Comparison of ENCODE assay signal across 9 cellular contexts in the genomic region with DNA sequence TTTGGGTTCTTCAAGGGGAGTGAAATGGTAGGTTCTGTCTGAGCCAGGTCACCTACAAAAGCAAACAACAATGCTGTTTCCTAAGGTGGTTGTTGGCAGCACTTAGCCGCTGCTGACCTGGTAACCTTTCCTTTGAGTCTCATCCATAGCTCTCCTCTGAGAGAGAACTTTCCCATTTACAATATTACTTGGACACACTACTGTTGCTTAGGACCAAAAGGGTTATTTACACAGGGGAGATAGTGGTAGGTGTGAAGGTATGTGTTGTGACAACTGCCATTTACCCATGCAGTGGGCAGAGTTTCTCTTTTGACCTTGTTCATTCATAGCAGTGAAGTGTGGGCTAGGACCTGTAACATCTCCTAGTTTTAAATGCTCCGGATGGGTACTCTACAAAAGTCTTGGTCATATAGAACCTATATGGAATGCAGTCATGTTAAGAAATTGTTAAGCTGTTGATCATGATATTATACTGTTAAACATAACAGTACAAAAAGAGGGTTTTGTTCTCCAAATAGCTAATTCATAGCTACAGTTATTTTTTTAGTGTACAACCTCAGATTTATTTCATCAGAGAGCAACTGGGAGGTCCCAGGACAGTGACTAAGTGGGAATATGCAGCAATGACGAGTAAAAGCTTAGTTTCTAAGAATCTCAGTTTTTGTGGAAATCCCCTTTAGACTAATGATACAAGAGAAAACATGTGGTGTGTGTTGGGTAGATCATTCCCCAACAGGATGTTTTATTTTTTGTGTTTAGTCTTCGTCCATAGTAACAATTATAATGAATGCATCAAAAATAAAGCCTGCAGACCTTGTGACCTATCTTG.
DNase-seq lines count a peak whose midpoint lies in the region; ATAC-seq and TF ChIP-seq lines count a peak whose summit lies in the region.
"Had no signal": no experiment of that assay in that cellular context is flagged by ENCODE, and none has a peak within 500 bp of the region (broad histone marks: within the 10 kb centered on the region; RNA-seq: fewer than 3 reads in every experiment).

No MANE protein-coding gene starts in this region.

- H3K9me3 ChIP-seq in SJSA1 (replicated peaks) (no peaks in the 10 kb centered on the region), gastroesophageal sphincter (no peaks in the 10 kb centered on the region), prostate gland (no peaks in the 10 kb centered on the region)

- H3K4me1 Mint-ChIP-seq in activated CD4-positive, alpha-beta T cell treated with anti-CD3 and anti-CD28 coated beads for 36 hours, result peaks cover 28% of the 10 kb centered on the region
- H3K4me1 Mint-ChIP-seq in stimulated activated naive CD8-positive, alpha-beta T cell treated with anti-CD3 and anti-CD28 coated beads, Interleukin-15, amount 100 ng/mL, for 72 hours, result peaks cover 41% of the 10 kb centered on the region
- H3K4me1 Mint-ChIP-seq: immature natural killer cell had no signal

- H3K4me1 ChIP-seq in SJSA1 (replicated peaks) (peaks cover 16% of the 10 kb centered on the region), gastroesophageal sphincter (peaks cover 18 to 54% (median 21%) of the 10 kb centered on the region in 3 donors), prostate gland (replicated peaks) (no peaks in the 10 kb centered on the region)

- H3K27ac ChIP-seq in SJSA1 (peak overlapping the region; percentile 62), gastroesophageal sphincter (peak overlapping the region; percentile 8 to 61 (median 48)), prostate gland (peak overlapping the region in 1 of 2 donors; percentile 0)

- peaks cover 3% of the 10 kb centered on the region for H3K9me3 Mint-ChIP-seq in activated CD4-positive, alpha-beta T cell treated with anti-CD3 and anti-CD28 coated beads for 36 hours (ENCODE audit: low read depth)
- peaks cover 10 to 12% of the 10 kb centered on the region in 2 donors for H3K9me3 Mint-ChIP-seq in stimulated activated naive CD8-positive, alpha-beta T cell treated with anti-CD3 and anti-CD28 coated beads, Interleukin-15, amount 100 ng/mL, for 72 hours

- TF ChIP-seq CTCF in gastroesophageal sphincter (IDR thresholded peaks at IDR 0.05) (no peak), prostate gland (IDR thresholded peaks at IDR 0.05) (no peak)

- H3K36me3 ChIP-seq in SJSA1, result no peaks in the 10 kb centered on the region
- no peaks in the 10 kb centered on the region for H3K36me3 ChIP-seq in gastroesophageal sphincter
- no peaks in the 10 kb centered on the region for H3K36me3 ChIP-seq in prostate gland

- no peaks in the 10 kb centered on the region for H3K27me3 ChIP-seq in SJSA1 (replicated peaks)
- no peaks in the 10 kb centered on the region for H3K27me3 ChIP-seq in gastroesophageal sphincter
- H3K27me3 ChIP-seq in prostate gland (replicated peaks; ENCODE audit: insufficient read depth), result no peaks in the 10 kb centered on the region

- TF ChIP-seq POLR2A in gastroesophageal sphincter (IDR thresholded peaks at IDR 0.05), result no peak
- TF ChIP-seq POLR2A in prostate gland (IDR thresholded peaks at IDR 0.05), result no peak

- no peak for TF ChIP-seq EP300 in gastroesophageal sphincter (IDR thresholded peaks at IDR 0.05)

- H3K4me3 ChIP-seq in SJSA1 (no peak overlapping the region), gastroesophageal sphincter (no peak overlapping the region), prostate gland (no peak overlapping the region)

- WGBS in gastroesophageal sphincter (ENCODE audit: low coverage in 1 of 2), 2 donors, result 28 to 39% methylated on average over 2 to 4 of the region's 4 CpGs
- WGBS in prostate gland, result 72% methylated on average over 4 of the region's 4 CpGs

- peaks cover 3% of the 10 kb centered on the region for H3K27me3 Mint-ChIP-seq in activated CD4-positive, alpha-beta T cell treated with anti-CD3 and anti-CD28 coated beads for 36 hours
- no peaks in the 10 kb centered on the region for H3K27me3 Mint-ChIP-seq in stimulated activated naive CD8-positive, alpha-beta T cell treated with anti-CD3 and anti-CD28 coated beads, Interleukin-15, amount 100 ng/mL, for 72 hours

- POLR2A ChIA-PET in activated CD4-positive, alpha-beta T cell treated with anti-CD3 and anti-CD28 coated beads for 36 hours (lab: Charles Lee), result interaction anchor here (0.7 to 2.1 kb wide), 9 partner anchors 17 to 252 kb away, joined by 3 to 29 read pairs (median 4); no protein-coding TSS in a partner anchor

- H3K4me3 Mint-ChIP-seq in activated CD4-positive, alpha-beta T cell treated with anti-CD3 and anti-CD28 coated beads for 36 hours, result no peak overlapping the region
- H3K4me3 Mint-ChIP-seq in stimulated activated naive CD8-positive, alpha-beta T cell treated with anti-CD3 and anti-CD28 coated beads, Interleukin-15, amount 100 ng/mL, for 72 hours, result peak overlapping the region; percentile 40 to 51
- H3K4me3 Mint-ChIP-seq: immature natural killer cell had no signal

- H3K27ac Mint-ChIP-seq in activated CD4-positive, alpha-beta T cell treated with anti-CD3 and anti-CD28 coated beads for 36 hours, result peak overlapping the region; percentile 92
- peak overlapping the region; percentile 74 to 87 for H3K27ac Mint-ChIP-seq in stimulated activated naive CD8-positive, alpha-beta T cell treated with anti-CD3 and anti-CD28 coated beads, Interleukin-15, amount 100 ng/mL, for 72 hours
- H3K27ac Mint-ChIP-seq: immature natural killer cell had no signal

- intact Hi-C loops in activated CD4-positive, alpha-beta T cell treated with anti-CD3 and anti-CD28 coated beads for 36 hours (cut with DNase I, micrococcal nuclease), result loop anchor here (1.0 to 2.0 kb wide), 6 partner anchors 16 to 31 kb away; no protein-coding TSS in a partner anchor
- intact Hi-C loops in prostate gland (cut with DNase I), result no loop called here

- CTCF ChIA-PET in activated CD4-positive, alpha-beta T cell treated with anti-CD3 and anti-CD28 coated beads for 36 hours (lab: Charles Lee), result interaction anchor here (1.1 to 2.9 kb wide), 6 partner anchors 10 to 31 kb away, joined by 6 to 16 read pairs (median 8); no protein-coding TSS in a partner anchor

- peak; percentile 46 for DNase-seq in activated CD4-positive, alpha-beta T cell treated with anti-CD3 and anti-CD28 coated beads for 36 hours
- no peak for DNase-seq in activated CD4-positive, alpha-beta T cell treated with anti-CD3 and anti-CD28 coated beads, Interleukin-2, amount 50 U/mL, for 1 hour
- DNase-seq in SJSA1 (ENCODE audit: low read depth in 1 of 2, low spot score in 2 of 2) (peak in 1 of 2 experiments; percentile 60), ecto neural progenitor cell (ENCODE audit: low spot score) (no peak), NCI-H82 (lab: John Stamatoyannopoulos, UW) (no peak), prostate gland (ENCODE audit: low spot score) (no peak)
- peak; percentile 13 to 52 for DNase-seq in stimulated activated naive CD8-positive, alpha-beta T cell treated with anti-CD3 and anti-CD28 coated beads, Interleukin-15, amount 100 ng/mL, for 72 hours
- DNase-seq: immature natural killer cell had no signal

- peak; percentile 90 for ATAC-seq in activated CD4-positive, alpha-beta T cell treated with anti-CD3 and anti-CD28 coated beads for 36 hours
- ATAC-seq in gastroesophageal sphincter, result peak; percentile 85
- ATAC-seq in stimulated activated naive CD8-positive, alpha-beta T cell treated with anti-CD3 and anti-CD28 coated beads, Interleukin-15, amount 100 ng/mL, for 72 hours, result peak; percentile 96

- H3K36me3 Mint-ChIP-seq in activated CD4-positive, alpha-beta T cell treated with anti-CD3 and anti-CD28 coated beads for 36 hours (ENCODE audit: low read depth), result no peaks in the 10 kb centered on the region
- H3K36me3 Mint-ChIP-seq: immature natural killer cell had no signal

Comparison
In these comparisons a context has a peak if more than half of its experiments do, and no peak if none do; other contexts are left out.
1. DNase-seq: peak in activated CD4-positive, alpha-beta T cell treated with anti-CD3 and anti-CD28 coated beads for 36 hours (single experiment) and stimulated activated naive CD8-positive, alpha-beta T cell treated with anti-CD3 and anti-CD28 coated beads, Interleukin-15, amount 100 ng/mL, for 72 hours (2 of 2); none in activated CD4-positive, alpha-beta T cell treated with anti-CD3 and anti-CD28 coated beads, Interleukin-2, amount 50 U/mL, for 1 hour (single experiment), ecto neural progenitor cell (single experiment), NCI-H82 (single experiment) and prostate gland (single experiment).
2. Peak in every context shown above with its lines, with median percentiles within 50 percentile points of each other: ATAC-seq.